Comparison of ENCODE assay signal across 28 cellular contexts in the genomic region with DNA sequence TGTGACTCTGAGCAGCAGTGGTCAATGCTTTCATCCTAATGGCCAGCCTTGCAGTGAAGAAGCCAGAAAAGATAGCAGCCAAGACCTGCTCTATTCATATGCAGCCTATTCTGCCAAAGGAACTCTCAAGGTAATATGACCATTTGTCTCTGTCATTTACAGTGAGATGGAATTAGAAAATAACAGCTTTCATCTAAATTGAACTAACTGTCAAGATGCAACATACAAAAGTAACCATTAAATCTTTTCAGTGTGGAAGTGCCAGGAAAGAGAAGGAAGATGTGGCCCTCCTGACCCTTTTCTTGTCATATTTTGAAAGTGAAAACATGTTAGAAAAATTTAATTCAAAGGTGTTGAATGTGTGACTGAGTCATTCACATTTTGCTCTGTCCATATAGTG.
"Had no signal": no experiment of that assay in that cellular context is flagged by ENCODE, and none has a peak within 500 bp of the region (broad histone marks: within the 10 kb centered on the region; RNA-seq: fewer than 3 reads in every experiment).

No MANE protein-coding gene starts in this region.

- H3K27ac Mint-ChIP-seq: activated CD8-positive, alpha-beta T cell treated with anti-CD3 and anti-CD28 coated beads, Interleukin-2, amount 10 ng/mL, durations not matched to agents 7 days and 5 days; activated naive CD4-positive, alpha-beta T cell treated with anti-CD3 and anti-CD28 coated beads, Interleukin-2, amount 10 ng/mL, durations not matched to agents 7 days and 5 days; activated naive CD8-positive, alpha-beta T cell treated with anti-CD3 and anti-CD28 coated beads for 36 hours had no signal

- H3K36me3 ChIP-seq: ascending aorta, cardiac muscle cell, WERI-Rb-1 had no signal

- H3K4me2 ChIP-seq: PC-9 had no signal

- H3K9me3 Mint-ChIP-seq: activated naive CD4-positive, alpha-beta T cell treated with anti-CD3 and anti-CD28 coated beads, Interleukin-2, amount 10 ng/mL, durations not matched to agents 7 days and 5 days; activated naive CD8-positive, alpha-beta T cell treated with anti-CD3 and anti-CD28 coated beads for 36 hours had no signal

- H3K27me3 Mint-ChIP-seq: activated naive CD4-positive, alpha-beta T cell treated with anti-CD3 and anti-CD28 coated beads, Interleukin-2, amount 10 ng/mL, durations not matched to agents 7 days and 5 days; activated naive CD8-positive, alpha-beta T cell treated with anti-CD3 and anti-CD28 coated beads for 36 hours; central memory CD8-positive, alpha-beta T cell had no signal

- H3K27me3 ChIP-seq: ascending aorta, cardiac muscle cell had no signal

- ATAC-seq: activated CD8-positive, alpha-beta T cell treated with anti-CD3 and anti-CD28 coated beads, Interleukin-2, amount 10 ng/mL, durations not matched to agents 7 days and 5 days; activated T-cell treated with anti-CD3 and anti-CD28 coated beads, Interleukin-2, amount 50 U/mL, for 4 hours had no signal

- H3K4me3 Mint-ChIP-seq: activated CD8-positive, alpha-beta T cell treated with anti-CD3 and anti-CD28 coated beads, Interleukin-2, amount 10 ng/mL, durations not matched to agents 7 days and 5 days; activated naive CD4-positive, alpha-beta T cell treated with anti-CD3 and anti-CD28 coated beads, Interleukin-2, amount 10 ng/mL, durations not matched to agents 7 days and 5 days; activated naive CD8-positive, alpha-beta T cell treated with anti-CD3 and anti-CD28 coated beads for 36 hours; activated T-cell treated with anti-CD3 and anti-CD28 coated beads, Interleukin-2, amount 50 U/mL, for 4 hours; central memory CD8-positive, alpha-beta T cell had no signal

- H3K27ac ChIP-seq: ascending aorta, cardiac muscle cell, PC-9, WERI-Rb-1 had no signal

- H3K9me3 ChIP-seq: ascending aorta had no signal

- H3K4me1 Mint-ChIP-seq: activated naive CD4-positive, alpha-beta T cell treated with anti-CD3 and anti-CD28 coated beads, Interleukin-2, amount 10 ng/mL, durations not matched to agents 7 days and 5 days; activated naive CD8-positive, alpha-beta T cell treated with anti-CD3 and anti-CD28 coated beads for 36 hours; central memory CD8-positive, alpha-beta T cell had no signal

- H3K4me1 ChIP-seq: ascending aorta had no signal

- H3K36me3 Mint-ChIP-seq: activated naive CD4-positive, alpha-beta T cell treated with anti-CD3 and anti-CD28 coated beads, Interleukin-2, amount 10 ng/mL, durations not matched to agents 7 days and 5 days; activated naive CD8-positive, alpha-beta T cell treated with anti-CD3 and anti-CD28 coated beads for 36 hours had no signal

- H3K4me3 ChIP-seq: ascending aorta, cardiac muscle cell, PC-9 had no signal

- H2AFZ ChIP-seq: PC-9 had no signal

- DNase-seq: activated CD4-positive, alpha-beta T cell treated with anti-CD3 and anti-CD28 coated beads for 1 hour; activated CD4-positive, alpha-beta T cell treated with anti-CD3 and anti-CD28 coated beads for 48 hours; activated CD4-positive, alpha-beta T cell treated with anti-CD3 and anti-CD28 coated beads, Interleukin-2, amount 50 U/mL, for 4 hours; activated CD4-positive, CD25-positive, alpha-beta regulatory T cell; activated CD8-positive, alpha-beta T cell treated with anti-CD3 and anti-CD28 coated beads, Interleukin-2, amount 10 ng/mL, durations not matched to agents 7 days and 5 days; activated effector memory CD4-positive, alpha-beta T cell treated with Interleukin-2 at 50 U/mL for 16 hours; activated naive CD4-positive, alpha-beta T cell treated with anti-CD3 and anti-CD28 coated beads, Interleukin-2, amount 10 ng/mL, durations not matched to agents 7 days and 5 days; activated naive CD8-positive, alpha-beta T cell treated with anti-CD3 and anti-CD28 coated beads for 36 hours; activated T-cell treated with anti-CD3 and anti-CD28 coated beads, Interleukin-2, amount 50 U/mL, for 4 hours; amygdala; cortex of kidney; NCI-H1105; NCI-H1417 treated with DMSO at 0.1 percent for 48 hours; NCI-H187 treated with DMSO at 0.1 percent for 48 hours; NCI-H2081 treated with DMSO at 0.1 percent for 48 hours; NCI-H510A treated with DMSO at 0.1 percent for 48 hours; NCI-H526 treated with DMSO at 0.1 percent for 48 hours; NCI-H82; PC-9; Right ventricle myocardium superior; SW 1271; T-helper 1 cell; T-helper 2 cell; T-helper 9 cell; WERI-Rb-1 had no signal
